Comparison of ENCODE assay signal across 9 cellular contexts in genomic region chr15:31435891-31436628, GRCh38.
A peak's percentile ranks its signal among the peaks of the same experiment; 100 is the strongest.
DNase-seq lines count a peak whose midpoint lies in the region; ATAC-seq and TF ChIP-seq lines count a peak whose summit lies in the region.
"Had no signal": no experiment of that assay in that cellular context is flagged by ENCODE, and none has a peak within 500 bp of the region (broad histone marks: within the 10 kb centered on the region; RNA-seq: fewer than 3 reads in every experiment).

No MANE protein-coding gene starts in this region.

- 61 to 65% methylated on average over 14 of the region's 14 CpGs for WGBS in heart right ventricle, 2 donors

- H3K27me3 Mint-ChIP-seq in HFFc6 (ENCODE audit: insufficient read depth) (no peaks in the 10 kb centered on the region; the same call in 1 of the 2 replicates), progenitor cell of endocrine pancreas (peaks cover 36% of the 10 kb centered on the region)

- TF ChIP-seq CTCF in HFFc6 (IDR thresholded peaks at IDR 0.05) (no peak), heart right ventricle (IDR thresholded peaks at IDR 0.05) (no peak), progenitor cell of endocrine pancreas (IDR thresholded peaks at IDR 0.05; ENCODE audit: unreplicated experiment) (no peak), ascending aorta (IDR thresholded peaks at IDR 0.05) (no peak)

- no peaks in the 10 kb centered on the region for H3K27me3 ChIP-seq in heart right ventricle
- no peaks in the 10 kb centered on the region for H3K27me3 ChIP-seq in ascending aorta

- H3K4me1 ChIP-seq in heart right ventricle (peaks cover 2 to 57% (median 30%) of the 10 kb centered on the region in 9 donors), ascending aorta (peaks cover 4 to 20% of the 10 kb centered on the region in 2 donors)

- H3K27ac ChIP-seq in heart right ventricle (peak overlapping the region in 9 of 10 donors; percentile 57 to 83 (median 76)), ascending aorta (no peak overlapping the region)

- H3K36me3 ChIP-seq in heart right ventricle = no peaks in the 10 kb centered on the region
- H3K36me3 ChIP-seq in ascending aorta = no peaks in the 10 kb centered on the region

- H3K36me3 Mint-ChIP-seq in HFFc6 (ENCODE audit: low read depth) (no peaks in the 10 kb centered on the region), progenitor cell of endocrine pancreas (ENCODE audit: insufficient read depth) (no peaks in the 10 kb centered on the region)

- intact Hi-C loops in heart right ventricle (cut with DNase I) (loop anchor here in 9 of 10 donors (1.0 to 10.0 kb wide), 16 partner anchors 34 to 235 kb away; partner anchors contain the start of gene KLF13 (in 3 of the 9)), ascending aorta (cut with DNase I) (loop anchor here (2.0 kb wide), 1 partner anchor 69 kb away; no protein-coding TSS in a partner anchor)

- no peaks in the 10 kb centered on the region for H3K9me3 ChIP-seq in heart right ventricle
- no peaks in the 10 kb centered on the region for H3K9me3 ChIP-seq in ascending aorta

- H3K9me3 Mint-ChIP-seq in HFFc6 (no peaks in the 10 kb centered on the region), progenitor cell of endocrine pancreas (ENCODE audit: low read depth) (no peaks in the 10 kb centered on the region)

- H3K4me3 Mint-ChIP-seq in HFFc6 (peak overlapping the region; percentile 87), progenitor cell of endocrine pancreas (ENCODE audit: low read depth) (no peak overlapping the region)

- DNase-seq in HFFc6 = no peak
- DNase-seq in activated CD4-positive, alpha-beta T cell treated with anti-CD3 and anti-CD28 coated beads, Interleukin-2, amount 50 U/mL, for 4 hours = peak; percentile 33 to 46
- DNase-seq in heart right ventricle = no peak
- DNase-seq in stimulated activated CD8-positive, alpha-beta memory T cell treated with anti-CD3 and anti-CD28 coated beads, Interleukin-15, amount 100 ng/mL, for 48 hours (ENCODE audit: low read depth in 2 of 2) = peak; percentile 40
- DNase-seq in NCI-H2171 (lab: John Stamatoyannopoulos, UW) = no peak
- no peak for DNase-seq in progenitor cell of endocrine pancreas (ENCODE audit: low spot score, unreplicated experiment)
- DNase-seq in ascending aorta (ENCODE audit: low spot score in 2 of 2) = no peak

- H3K4me1 Mint-ChIP-seq in HFFc6 (ENCODE audit: low read depth) (peaks cover 32% of the 10 kb centered on the region), progenitor cell of endocrine pancreas (ENCODE audit: low read depth) (peaks cover 4% of the 10 kb centered on the region)

- peak overlapping the region; percentile 98 for H3K27ac Mint-ChIP-seq in HFFc6
- no peak overlapping the region for H3K27ac Mint-ChIP-seq in progenitor cell of endocrine pancreas

- H3K4me3 ChIP-seq in heart right ventricle (peak overlapping the region in 3 of 10 donors; percentile 3 to 38 (median 37)), ascending aorta (no peak overlapping the region)
- H3K4me3 ChIP-seq: lung had no signal

- ATAC-seq in heart right ventricle = peak in 7 of 8 donors; percentile 17 to 54 (median 35)
- no peak for ATAC-seq in GM18520 (IDR thresholded peaks at IDR 0.05; ENCODE audit: unreplicated experiment)

Comparison
In these comparisons a context has a peak if more than half of its experiments do, and no peak if none do; other contexts are left out.
1. DNase-seq: peak in activated CD4-positive, alpha-beta T cell treated with anti-CD3 and anti-CD28 coated beads, Interleukin-2, amount 50 U/mL, for 4 hours (2 of 2) and stimulated activated CD8-positive, alpha-beta memory T cell treated with anti-CD3 and anti-CD28 coated beads, Interleukin-15, amount 100 ng/mL, for 48 hours (2 of 2); none in HFFc6 (single experiment), heart right ventricle (0 of 2), NCI-H2171 (single experiment), progenitor cell of endocrine pancreas (single experiment) and ascending aorta (0 of 2).
2. H3K27ac ChIP-seq: peak in heart right ventricle (9 of 10); none in ascending aorta (0 of 2).